In the genomic region with DNA sequence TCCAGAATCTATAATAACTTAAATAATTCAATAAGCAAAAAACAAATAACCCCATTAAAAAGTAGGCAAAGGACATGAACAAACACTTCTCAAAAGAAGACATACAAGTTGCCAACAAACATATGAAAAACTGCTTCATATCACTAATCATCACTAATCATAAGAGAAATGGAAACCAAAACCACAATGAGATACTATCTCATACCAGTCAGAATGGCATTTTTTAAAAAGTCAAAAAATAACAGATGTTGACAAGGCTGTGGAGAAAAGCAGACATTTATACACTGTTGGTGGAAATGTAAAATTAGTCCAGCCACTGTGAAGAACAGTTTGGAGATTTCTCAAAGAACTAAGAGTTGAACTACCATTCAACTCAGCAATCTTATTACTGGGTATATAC, we compare ENCODE assay signal across 1 cellular context.
TF ChIP-seq lines count a peak whose summit lies in the region.

No MANE protein-coding gene starts in this region.

TF ChIP-seq in SK-N-SH, 30 proteins besides CTCF, POLR2A, EP300 and RAD21 (continued from another document):
- TF ChIP-seq IRF3 (IDR thresholded peaks at IDR 0.05; ENCODE audit: low read depth, low read length) (no peak), POLR2AphosphoS5 (IDR thresholded peaks at IDR 0.05; ENCODE audit: low read depth, low read length) (peak; percentile 69), NFIC (IDR thresholded peaks at IDR 0.05; ENCODE audit: borderline replicate concordance) (peak; percentile 56; the same call in 1 of the 2 replicates), FOSL2 (IDR thresholded peaks at IDR 0.05; ENCODE audit: borderline replicate concordance, low read depth) (no peak), FOXM1 (IDR thresholded peaks at IDR 0.05; ENCODE audit: low read depth) (peak; percentile 41; the same call in 1 of the 2 replicates), MEF2A (IDR thresholded peaks at IDR 0.05; ENCODE audit: borderline replicate concordance, low read depth) (no peak), GABPA (IDR thresholded peaks at IDR 0.05; ENCODE audit: low read depth) (no peak), RXRA (IDR thresholded peaks at IDR 0.05; ENCODE audit: borderline replicate concordance, low read depth) (no peak), JUND (IDR thresholded peaks at IDR 0.05) (peak; percentile 61), NRF1 (IDR thresholded peaks at IDR 0.05; ENCODE audit: low read depth, low read length) (no peak), SIN3A (IDR thresholded peaks at IDR 0.05; ENCODE audit: borderline replicate concordance, low read depth, low read length) (no peak), FOXJ3 (CRISPR knock-in tag; IDR thresholded peaks at IDR 0.05) (no peak), GATA2 (CRISPR knock-in tag; IDR thresholded peaks at IDR 0.05) (no peak), SMC3 (IDR thresholded peaks at IDR 0.05; ENCODE audit: low read depth, low read length) (no peak)
- TF ChIP-seq, protein P1, sequence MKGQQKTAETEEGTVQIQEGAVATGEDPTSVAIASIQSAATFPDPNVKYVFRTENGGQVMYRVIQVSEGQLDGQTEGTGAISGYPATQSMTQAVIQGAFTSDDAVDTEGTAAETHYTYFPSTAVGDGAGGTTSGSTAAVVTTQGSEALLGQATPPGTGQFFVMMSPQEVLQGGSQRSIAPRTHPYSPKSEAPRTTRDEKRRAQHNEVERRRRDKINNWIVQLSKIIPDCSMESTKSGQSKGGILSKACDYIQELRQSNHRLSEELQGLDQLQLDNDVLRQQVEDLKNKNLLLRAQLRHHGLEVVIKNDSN (IDR thresholded peaks at IDR 0.05; ENCODE audit: borderline replicate concordance, low read depth), result no peak
- TF ChIP-seq, protein P2, sequence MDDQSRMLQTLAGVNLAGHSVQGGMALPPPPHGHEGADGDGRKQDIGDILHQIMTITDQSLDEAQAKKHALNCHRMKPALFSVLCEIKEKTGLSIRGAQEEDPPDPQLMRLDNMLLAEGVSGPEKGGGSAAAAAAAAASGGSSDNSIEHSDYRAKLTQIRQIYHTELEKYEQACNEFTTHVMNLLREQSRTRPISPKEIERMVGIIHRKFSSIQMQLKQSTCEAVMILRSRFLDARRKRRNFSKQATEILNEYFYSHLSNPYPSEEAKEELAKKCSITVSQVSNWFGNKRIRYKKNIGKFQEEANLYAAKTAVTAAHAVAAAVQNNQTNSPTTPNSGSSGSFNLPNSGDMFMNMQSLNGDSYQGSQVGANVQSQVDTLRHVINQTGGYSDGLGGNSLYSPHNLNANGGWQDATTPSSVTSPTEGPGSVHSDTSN (IDR thresholded peaks at IDR 0.05), result peak; percentile 94
- TF ChIP-seq, protein P3, sequence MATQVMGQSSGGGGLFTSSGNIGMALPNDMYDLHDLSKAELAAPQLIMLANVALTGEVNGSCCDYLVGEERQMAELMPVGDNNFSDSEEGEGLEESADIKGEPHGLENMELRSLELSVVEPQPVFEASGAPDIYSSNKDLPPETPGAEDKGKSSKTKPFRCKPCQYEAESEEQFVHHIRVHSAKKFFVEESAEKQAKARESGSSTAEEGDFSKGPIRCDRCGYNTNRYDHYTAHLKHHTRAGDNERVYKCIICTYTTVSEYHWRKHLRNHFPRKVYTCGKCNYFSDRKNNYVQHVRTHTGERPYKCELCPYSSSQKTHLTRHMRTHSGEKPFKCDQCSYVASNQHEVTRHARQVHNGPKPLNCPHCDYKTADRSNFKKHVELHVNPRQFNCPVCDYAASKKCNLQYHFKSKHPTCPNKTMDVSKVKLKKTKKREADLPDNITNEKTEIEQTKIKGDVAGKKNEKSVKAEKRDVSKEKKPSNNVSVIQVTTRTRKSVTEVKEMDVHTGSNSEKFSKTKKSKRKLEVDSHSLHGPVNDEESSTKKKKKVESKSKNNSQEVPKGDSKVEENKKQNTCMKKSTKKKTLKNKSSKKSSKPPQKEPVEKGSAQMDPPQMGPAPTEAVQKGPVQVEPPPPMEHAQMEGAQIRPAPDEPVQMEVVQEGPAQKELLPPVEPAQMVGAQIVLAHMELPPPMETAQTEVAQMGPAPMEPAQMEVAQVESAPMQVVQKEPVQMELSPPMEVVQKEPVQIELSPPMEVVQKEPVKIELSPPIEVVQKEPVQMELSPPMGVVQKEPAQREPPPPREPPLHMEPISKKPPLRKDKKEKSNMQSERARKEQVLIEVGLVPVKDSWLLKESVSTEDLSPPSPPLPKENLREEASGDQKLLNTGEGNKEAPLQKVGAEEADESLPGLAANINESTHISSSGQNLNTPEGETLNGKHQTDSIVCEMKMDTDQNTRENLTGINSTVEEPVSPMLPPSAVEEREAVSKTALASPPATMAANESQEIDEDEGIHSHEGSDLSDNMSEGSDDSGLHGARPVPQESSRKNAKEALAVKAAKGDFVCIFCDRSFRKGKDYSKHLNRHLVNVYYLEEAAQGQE (IDR thresholded peaks at IDR 0.05; ENCODE audit: low read depth, low read length), result no peak
- TF ChIP-seq, protein P4, sequence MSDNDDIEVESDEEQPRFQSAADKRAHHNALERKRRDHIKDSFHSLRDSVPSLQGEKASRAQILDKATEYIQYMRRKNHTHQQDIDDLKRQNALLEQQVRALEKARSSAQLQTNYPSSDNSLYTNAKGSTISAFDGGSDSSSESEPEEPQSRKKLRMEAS (IDR thresholded peaks at IDR 0.05; ENCODE audit: low read depth), result no peak
